In genomic region chrX:1316527-1316926, GRCh38 we compare ENCODE assay signal across 10 cellular contexts. TPM values are rescaled to one million over a fixed set of nuclear protein-coding genes. Genes with fewer than 3 reads are reported as not detected.
DNase-seq lines count a peak whose midpoint lies in the region; ATAC-seq and TF ChIP-seq lines count a peak whose summit lies in the region.
"Had no signal": no experiment of that assay in that cellular context is flagged by ENCODE, and none has a peak within 500 bp of the region (broad histone marks: within the 10 kb centered on the region; RNA-seq: fewer than 3 reads in every experiment).

No MANE protein-coding gene starts in this region.

- H3K9me3 ChIP-seq in CD4-positive, alpha-beta T cell (ENCODE audit: control insufficient read depth, low read length) = no peaks in the 10 kb centered on the region
- H3K9me3 ChIP-seq in psoas muscle = no peaks in the 10 kb centered on the region
- no peaks in the 10 kb centered on the region for H3K9me3 ChIP-seq in BE2C

- peak; percentile 41 for ATAC-seq in CD4-positive, alpha-beta T cell (ENCODE audit: poor library complexity)
- peak in 3 of 4 donors; percentile 23 to 37 (median 35) for ATAC-seq in psoas muscle

- H3K36me3 ChIP-seq in psoas muscle (ENCODE audit: insufficient read depth in 1 of 2, low read depth in 1 of 2) (no peaks in the 10 kb centered on the region), BE2C (no peaks in the 10 kb centered on the region)

- no peaks in the 10 kb centered on the region for H3K36me3 Mint-ChIP-seq in CD4-positive, alpha-beta T cell (ENCODE audit: low read depth)
- H3K36me3 Mint-ChIP-seq in mesothelial cell of epicardium = no peaks in the 10 kb centered on the region

- DNase-seq in CD4-positive, alpha-beta T cell = peak in 1 of 10 experiments; percentile 4
- DNase-seq in SIG-M5 treated with dmso at 0.1 percent for 504 hours (lab: John Stamatoyannopoulos, UW; ENCODE audit: unreplicated experiment) (peak; percentile 82), erythroblast (lab: John Stamatoyannopoulos, UW) (peak; percentile 13 to 23), psoas muscle (peak; percentile 56 to 75), mesothelial cell of epicardium (ENCODE audit: low spot score in 2 of 2, unreplicated experiment in 2 of 2) (no peak), NCI-H2227 (lab: John Stamatoyannopoulos, UW; ENCODE audit: unreplicated experiment) (no peak), BE2C (no peak), NCI-H526 treated with DMSO at 0.1 percent for 48 hours (lab: John Stamatoyannopoulos, UW) (no peak)
- DNase-seq: NCI-H1092 treated with DMSO at 0.1 percent for 48 hours had no signal

- no peaks in the 10 kb centered on the region for H3K9me3 Mint-ChIP-seq in CD4-positive, alpha-beta T cell
- peaks cover 8% of the 10 kb centered on the region for H3K9me3 Mint-ChIP-seq in mesothelial cell of epicardium

- no peak overlapping the region for H3K4me3 Mint-ChIP-seq in CD4-positive, alpha-beta T cell
- H3K4me3 Mint-ChIP-seq in mesothelial cell of epicardium = no peak overlapping the region
- H3K4me3 Mint-ChIP-seq: neural crest cell had no signal

- POLR2A ChIA-PET in CD4-positive, alpha-beta T cell (lab: Charles Lee) = no interaction called here

- H3K27ac ChIP-seq in CD4-positive, alpha-beta T cell (ENCODE audit: low read depth, low read length) = no peak overlapping the region
- no peak overlapping the region for H3K27ac ChIP-seq in psoas muscle

- 67 to 76% (median 73%) methylated on average over 18 of the region's 18 CpGs for WGBS in psoas muscle, 3 donors

- H3K4me1 ChIP-seq in psoas muscle (no peaks in the 10 kb centered on the region), BE2C (no peaks in the 10 kb centered on the region)

- H3K4me1 Mint-ChIP-seq in CD4-positive, alpha-beta T cell (ENCODE audit: low read depth) = peaks cover 4% of the 10 kb centered on the region
- no peaks in the 10 kb centered on the region for H3K4me1 Mint-ChIP-seq in mesothelial cell of epicardium
- H3K4me1 Mint-ChIP-seq: neural crest cell had no signal

- TF ChIP-seq POLR2A in erythroblast (IDR thresholded peaks at IDR 0.05; ENCODE audit: low read length) = no peak

- no peak overlapping the region for H3K27ac Mint-ChIP-seq in CD4-positive, alpha-beta T cell
- no peak overlapping the region for H3K27ac Mint-ChIP-seq in mesothelial cell of epicardium

- H3K27me3 ChIP-seq in CD4-positive, alpha-beta T cell (ENCODE audit: control insufficient read depth, insufficient read depth, low read length) = no peaks in the 10 kb centered on the region
- H3K27me3 ChIP-seq in psoas muscle (ENCODE audit: insufficient read depth in 3 of 3, low read length in 2 of 3) (no peaks in the 10 kb centered on the region), BE2C (no peaks in the 10 kb centered on the region)

- H3K27me3 Mint-ChIP-seq in CD4-positive, alpha-beta T cell = peaks cover 9% of the 10 kb centered on the region
- no peaks in the 10 kb centered on the region for H3K27me3 Mint-ChIP-seq in mesothelial cell of epicardium (ENCODE audit: low read depth)

- intact Hi-C loops in CD4-positive, alpha-beta T cell (cut with DNase I, micrococcal nuclease) = no loop called here
- intact Hi-C loops in psoas muscle (cut with DNase I) = no loop called here

- TF ChIP-seq CTCF in CD4-positive, alpha-beta T cell (IDR thresholded peaks at IDR 0.05) = no peak
- TF ChIP-seq CTCF in psoas muscle (IDR thresholded peaks at IDR 0.05) = no peak
- no peak for TF ChIP-seq CTCF in mesothelial cell of epicardium (IDR thresholded peaks at IDR 0.05; ENCODE audit: unreplicated experiment)
- no peak for TF ChIP-seq CTCF in BE2C (IDR thresholded peaks at IDR 0.05; ENCODE audit: low read depth, low read length)

- CTCF ChIA-PET in CD4-positive, alpha-beta T cell (lab: Charles Lee) = no interaction called here

- H3K4me3 ChIP-seq in psoas muscle (no peak overlapping the region), BE2C (ENCODE audit: low read depth, low read length) (no peak overlapping the region)

RNA-seq across cellular contexts. Expression of gene IL3RA, which starts 20.1 kb away (rescaled TPM):
- total RNA-seq in CD4-positive, alpha-beta T cell = under 1 TPM; 0.45 to 0.49 TPM
- total RNA-seq in psoas muscle = 1 to 10 TPM; 1.5 to 8.3 (median 4.6) TPM
- polyA plus RNA-seq in psoas muscle = 1 to 10 TPM; 3.4 to 7.0 (median 4.6) TPM
- 0.16 to 0.20 TPM in 2 of 3 replicates, not detected in the other for total RNA-seq in mesothelial cell of epicardium
- 1.3 TPM for polyA plus RNA-seq in BE2C (2012; ENCODE audit: insufficient read depth, insufficient read length, low read depth)
- total RNA-seq: neural crest cell had no signal

RNA-seq across cellular contexts. Expression of gene CSF2RA, which starts 47.9 kb away (rescaled TPM):
- 1 to 10 TPM; 1.0 TPM for total RNA-seq in CD4-positive, alpha-beta T cell
- 1 to 10 TPM in 2 of 4 donors, under 1 TPM in 2; 0.95 to 2.0 (median 1.1) TPM for total RNA-seq in psoas muscle
- under 1 TPM; 0.48 to 0.74 (median 0.49) TPM for polyA plus RNA-seq in psoas muscle
- total RNA-seq in mesothelial cell of epicardium = 5.7 to 9.7 TPM (median 7.5 TPM) in 3 replicates
- polyA plus RNA-seq in BE2C (2012; ENCODE audit: insufficient read depth, insufficient read length, low read depth) = not detected

Comparison
In these comparisons a context has a peak if more than half of its experiments do, and no peak if none do; other contexts are left out.
1. DNase-seq: peak in SIG-M5 treated with dmso at 0.1 percent for 504 hours (single experiment), erythroblast (2 of 2) and psoas muscle (2 of 2); none in mesothelial cell of epicardium (0 of 2), NCI-H2227 (single experiment), BE2C (single experiment) and NCI-H526 treated with DMSO at 0.1 percent for 48 hours (single experiment).